Comparison of ENCODE assay signal across 36 cellular contexts in genomic region chr1:180539103-180539502, GRCh38. TPM values are rescaled to one million over a fixed set of nuclear protein-coding genes. Genes with fewer than 3 reads are reported as not detected.
"Had no signal": no experiment of that assay in that cellular context is flagged by ENCODE, and none has a peak within 500 bp of the region (broad histone marks: within the 10 kb centered on the region; RNA-seq: fewer than 3 reads in every experiment).

No MANE protein-coding gene starts in this region.

- ATAC-seq: effector memory CD8-positive, alpha-beta T cell; gastrocnemius medialis; left colon; lower lobe of right lung; naive thymus-derived CD8-positive, alpha-beta T cell; psoas muscle; stimulated activated naive B cell treated with anti-CD40 and anti-IgM and Interleukin-4, amounts not matched to agents 10 μg/mL and 1 μg/mL and 100 μg/mL, for 72 hours; upper lobe of right lung had no signal

- H3K4me1 Mint-ChIP-seq: activated naive CD4-positive, alpha-beta T cell treated with anti-CD3 and anti-CD28 coated beads, Interleukin-2, amount 10 ng/mL, durations not matched to agents 7 days and 5 days; activated naive CD8-positive, alpha-beta T cell treated with anti-CD3 and anti-CD28 coated beads, Interleukin-2, amount 10 ng/mL, durations not matched to agents 7 days and 5 days; immature natural killer cell; naive thymus-derived CD8-positive, alpha-beta T cell; stimulated activated naive B cell treated with anti-CD40 and anti-IgM and Interleukin-4, amounts not matched to agents 10 μg/mL and 1 μg/mL and 100 μg/mL, for 72 hours had no signal

- H3K36me3 ChIP-seq: ascending aorta, gastrocnemius medialis, lower lobe of right lung, neural progenitor cell, suprapubic skin, tibial artery, upper lobe of right lung had no signal

- H3K36me3 Mint-ChIP-seq: activated CD4-positive, alpha-beta memory T cell treated with anti-CD3 and anti-CD28 coated beads for 36 hours; activated naive CD4-positive, alpha-beta T cell treated with anti-CD3 and anti-CD28 coated beads, Interleukin-2, amount 10 ng/mL, durations not matched to agents 7 days and 5 days; activated naive CD8-positive, alpha-beta T cell treated with anti-CD3 and anti-CD28 coated beads, Interleukin-2, amount 10 ng/mL, durations not matched to agents 7 days and 5 days; brain; immature natural killer cell; naive thymus-derived CD8-positive, alpha-beta T cell; neural progenitor cell; stimulated activated naive B cell treated with anti-CD40 and anti-IgM and Interleukin-4, amounts not matched to agents 10 μg/mL and 1 μg/mL and 100 μg/mL, for 72 hours had no signal

- H3K9me3 ChIP-seq: ascending aorta, gastrocnemius medialis, lower lobe of right lung, psoas muscle, suprapubic skin, tibial artery, upper lobe of right lung had no signal

- H3K27me3 Mint-ChIP-seq: brain had no signal

- DNase-seq: activated CD4-positive, alpha-beta memory T cell treated with anti-CD3 and anti-CD28 coated beads for 36 hours; activated CD4-positive, alpha-beta T cell treated with anti-CD3 and anti-CD28 coated beads for 4 hours; activated CD8-positive, alpha-beta memory T cell treated with anti-CD3 and anti-CD28 coated beads, Interleukin-2, amount 50 U/mL, for 48 hours; activated gamma-delta T cell; activated naive CD4-positive, alpha-beta T cell treated with anti-CD3 and anti-CD28 coated beads, Interleukin-2, amount 10 ng/mL, durations not matched to agents 7 days and 5 days; activated naive CD8-positive, alpha-beta T cell treated with anti-CD3 and anti-CD28 coated beads, Interleukin-2, amount 10 ng/mL, durations not matched to agents 7 days and 5 days; activated T-cell treated with anti-CD3 and anti-CD28 coated beads, Interleukin-2, amount 50 U/mL, for 24 hours; caudate nucleus; cortex of kidney; effector memory CD8-positive, alpha-beta T cell; erythroblast; gastrocnemius medialis; glutamatergic neuron; hippocampal formation; immature natural killer cell; kidney; left colon; lower lobe of right lung; mesenchymal stem cell; naive thymus-derived CD8-positive, alpha-beta T cell; occipital lobe; psoas muscle; stimulated activated CD4-positive, alpha-beta T cell treated with anti-CD3 and anti-CD28 coated beads, Interleukin-15, amount 100 ng/mL, for 24 hours; stimulated activated CD4-positive, alpha-beta T cell treated with anti-CD3 and anti-CD28 coated beads, Interleukin-2, amount 100 ng/mL, for 24 hours; stimulated activated naive B cell treated with anti-CD40 and anti-IgM and Interleukin-4, amounts not matched to agents 10 μg/mL and 1 μg/mL and 100 μg/mL, for 72 hours; T-helper 9 cell; tibial artery; upper lobe of right lung had no signal

- H3K27me3 ChIP-seq: ascending aorta, gastrocnemius medialis, neural progenitor cell, tibial artery, upper lobe of right lung had no signal

- H3K27ac Mint-ChIP-seq: activated CD4-positive, alpha-beta memory T cell treated with anti-CD3 and anti-CD28 coated beads for 36 hours; activated naive CD4-positive, alpha-beta T cell treated with anti-CD3 and anti-CD28 coated beads, Interleukin-2, amount 10 ng/mL, durations not matched to agents 7 days and 5 days; activated naive CD8-positive, alpha-beta T cell treated with anti-CD3 and anti-CD28 coated beads, Interleukin-2, amount 10 ng/mL, durations not matched to agents 7 days and 5 days; activated T-cell treated with anti-CD3 and anti-CD28 coated beads, Interleukin-2, amount 50 U/mL, for 24 hours; effector memory CD8-positive, alpha-beta T cell; immature natural killer cell; naive thymus-derived CD8-positive, alpha-beta T cell; neural progenitor cell; stimulated activated naive B cell treated with anti-CD40 and anti-IgM and Interleukin-4, amounts not matched to agents 10 μg/mL and 1 μg/mL and 100 μg/mL, for 72 hours had no signal

- H3K9me3 Mint-ChIP-seq: activated CD4-positive, alpha-beta memory T cell treated with anti-CD3 and anti-CD28 coated beads for 36 hours; activated naive CD4-positive, alpha-beta T cell treated with anti-CD3 and anti-CD28 coated beads, Interleukin-2, amount 10 ng/mL, durations not matched to agents 7 days and 5 days; activated naive CD8-positive, alpha-beta T cell treated with anti-CD3 and anti-CD28 coated beads, Interleukin-2, amount 10 ng/mL, durations not matched to agents 7 days and 5 days; activated T-cell treated with anti-CD3 and anti-CD28 coated beads, Interleukin-2, amount 50 U/mL, for 24 hours; brain; effector memory CD8-positive, alpha-beta T cell; immature natural killer cell; naive thymus-derived CD8-positive, alpha-beta T cell; neural progenitor cell; stimulated activated naive B cell treated with anti-CD40 and anti-IgM and Interleukin-4, amounts not matched to agents 10 μg/mL and 1 μg/mL and 100 μg/mL, for 72 hours had no signal

- H3K4me3 Mint-ChIP-seq: activated CD4-positive, alpha-beta memory T cell treated with anti-CD3 and anti-CD28 coated beads for 36 hours; activated naive CD4-positive, alpha-beta T cell treated with anti-CD3 and anti-CD28 coated beads, Interleukin-2, amount 10 ng/mL, durations not matched to agents 7 days and 5 days; activated naive CD8-positive, alpha-beta T cell treated with anti-CD3 and anti-CD28 coated beads, Interleukin-2, amount 10 ng/mL, durations not matched to agents 7 days and 5 days; activated T-cell treated with anti-CD3 and anti-CD28 coated beads, Interleukin-2, amount 50 U/mL, for 24 hours; brain; effector memory CD8-positive, alpha-beta T cell; immature natural killer cell; naive thymus-derived CD8-positive, alpha-beta T cell; neural progenitor cell; stimulated activated naive B cell treated with anti-CD40 and anti-IgM and Interleukin-4, amounts not matched to agents 10 μg/mL and 1 μg/mL and 100 μg/mL, for 72 hours had no signal

- H3K4me3 ChIP-seq: ascending aorta, gastrocnemius medialis, lower lobe of right lung, neural progenitor cell, psoas muscle, suprapubic skin, tibial artery, upper lobe of right lung had no signal

- H3K27ac ChIP-seq: gastrocnemius medialis, lower lobe of right lung, neural progenitor cell, parathyroid adenoma, psoas muscle, suprapubic skin, tibial artery, upper lobe of right lung, VCaP had no signal

RNA-seq across cellular contexts. Expression of gene OVAAL, which starts 19.7 kb away (rescaled TPM):
- total RNA-seq: activated CD4-positive, alpha-beta memory T cell treated with anti-CD3 and anti-CD28 coated beads for 36 hours; activated CD8-positive, alpha-beta memory T cell treated with anti-CD3 and anti-CD28 coated beads for 36 hours; activated naive CD8-positive, alpha-beta T cell treated with anti-CD3 and anti-CD28 coated beads, Interleukin-2, amount 10 ng/mL, durations not matched to agents 7 days and 5 days; ascending aorta; chondrocyte; gastrocnemius medialis; kidney; left colon; lower lobe of right lung; naive thymus-derived CD8-positive, alpha-beta T cell; occipital lobe; psoas muscle; suprapubic skin; upper lobe of right lung had no signal
- polyA plus RNA-seq: immature natural killer cell; naive thymus-derived CD8-positive, alpha-beta T cell had no signal
